ENCODE assay signal across 8 cellular contexts in genomic region chr1:1433804-1434130, GRCh38. TPM values are rescaled to one million over a fixed set of nuclear protein-coding genes. Genes with fewer than 3 reads are reported as not detected.
A peak's percentile ranks its signal among the peaks of the same experiment; 100 is the strongest.
DNase-seq lines count a peak whose midpoint lies in the region; ATAC-seq and TF ChIP-seq lines count a peak whose summit lies in the region.

No MANE protein-coding gene starts in this region.

- H3K36me3 ChIP-seq in BE2C (no peaks in the 10 kb centered on the region), mesenchymal stem cell (ENCODE audit: control insufficient read depth in 1 of 2, insufficient read depth in 2 of 2, low read depth in 1 of 2, low read length in 2 of 2) (peaks cover 0 to 17% of the 10 kb centered on the region in 2 experiments)

- no peak overlapping the region for H3K9ac ChIP-seq in mesenchymal stem cell (ENCODE audit: low read length)

- WGBS in mesenchymal stem cell, result 24% methylated on average over 12 of the region's 12 CpGs

- H2BK15ac ChIP-seq in mesenchymal stem cell (ENCODE audit: low read depth, poor library complexity, severe bottlenecking), result peak overlapping the region; percentile 87

- peak; percentile 53 to 62 for ATAC-seq in stimulated activated naive B cell treated with anti-CD40 and anti-IgM and Interleukin-4, amounts not matched to agents 10 μg/mL and 1 μg/mL and 100 μg/mL, for 72 hours (replicated peaks)
- ATAC-seq in GM18907 (IDR thresholded peaks at IDR 0.05; ENCODE audit: unreplicated experiment) (no peak), GM19455 (IDR thresholded peaks at IDR 0.05; ENCODE audit: unreplicated experiment) (no peak)

- peak overlapping the region; percentile 58 for H3K27ac ChIP-seq in mesenchymal stem cell (ENCODE audit: low read length, poor library complexity, severe bottlenecking)

- peaks cover 13 to 34% of the 10 kb centered on the region in 2 donors for H3K4me1 Mint-ChIP-seq in stimulated activated naive B cell treated with anti-CD40 and anti-IgM and Interleukin-4, amounts not matched to agents 10 μg/mL and 1 μg/mL and 100 μg/mL, for 72 hours

- DNase-seq in BE2C (peak; percentile 30), LNCaP clone FGC (ENCODE audit: low read depth) (no peak), astrocyte of the spinal cord (ENCODE audit: low read depth, low spot score) (peak; percentile 73), mesenchymal stem cell (peak; percentile 83), cortex of kidney (lab: John Stamatoyannopoulos, UW) (no peak)
- DNase-seq in stimulated activated naive B cell treated with anti-CD40 and anti-IgM and Interleukin-4, amounts not matched to agents 10 μg/mL and 1 μg/mL and 100 μg/mL, for 72 hours, result no peak

- TF ChIP-seq CTCF in BE2C (IDR thresholded peaks at IDR 0.05; ENCODE audit: low read depth, low read length), result no peak
- no peak for TF ChIP-seq CTCF in LNCaP clone FGC (IDR thresholded peaks at IDR 0.05; ENCODE audit: control insufficient read depth, extremely low read depth, insufficient read depth)
- no peak for TF ChIP-seq CTCF in astrocyte of the spinal cord (IDR thresholded peaks at IDR 0.05; ENCODE audit: low read depth, low read length)

- peaks cover 20% of the 10 kb centered on the region for H3K79me1 ChIP-seq in mesenchymal stem cell (replicated peaks; ENCODE audit: low read length, poor library complexity, severe bottlenecking)

- in situ Hi-C loops in astrocyte of the spinal cord (cut with HindIII; ENCODE audit: low sequenced_read_pairs), result no loop called here

- peak overlapping the region in 1 of 2 donors; percentile 61 for H3K4me3 Mint-ChIP-seq in stimulated activated naive B cell treated with anti-CD40 and anti-IgM and Interleukin-4, amounts not matched to agents 10 μg/mL and 1 μg/mL and 100 μg/mL, for 72 hours

- H3K27me3 Mint-ChIP-seq in stimulated activated naive B cell treated with anti-CD40 and anti-IgM and Interleukin-4, amounts not matched to agents 10 μg/mL and 1 μg/mL and 100 μg/mL, for 72 hours, result peaks cover 35 to 76% of the 10 kb centered on the region in 2 donors

- H3K18ac ChIP-seq in mesenchymal stem cell (ENCODE audit: low read depth in 1 of 2, low read length in 2 of 2), result peak overlapping the region; percentile 29 to 41

- no peaks in the 10 kb centered on the region for H3K36me3 Mint-ChIP-seq in stimulated activated naive B cell treated with anti-CD40 and anti-IgM and Interleukin-4, amounts not matched to agents 10 μg/mL and 1 μg/mL and 100 μg/mL, for 72 hours

- no peak overlapping the region for H2BK5ac ChIP-seq in mesenchymal stem cell (ENCODE audit: low read depth, low read length, poor library complexity, severe bottlenecking)

- peak overlapping the region; percentile 78 for H4K91ac ChIP-seq in mesenchymal stem cell (ENCODE audit: low read length)

- peak overlapping the region; percentile 16 to 32 for H2BK12ac ChIP-seq in mesenchymal stem cell (ENCODE audit: low read length in 2 of 2)

- H3K4me3 ChIP-seq in BE2C (ENCODE audit: low read depth, low read length) (no peak overlapping the region), LNCaP clone FGC (ENCODE audit: low read depth, low read length) (peak overlapping the region; percentile 39), astrocyte of the spinal cord (ENCODE audit: low read depth, low read length) (no peak overlapping the region), mesenchymal stem cell (ENCODE audit: insufficient read depth in 1 of 2, low read depth in 1 of 2, low read length in 2 of 2) (no peak overlapping the region)

- H3K9me3 Mint-ChIP-seq in stimulated activated naive B cell treated with anti-CD40 and anti-IgM and Interleukin-4, amounts not matched to agents 10 μg/mL and 1 μg/mL and 100 μg/mL, for 72 hours, result no peaks in the 10 kb centered on the region

- H2AFZ ChIP-seq in mesenchymal stem cell (ENCODE audit: low read depth, low read length), result no peak overlapping the region

- peak overlapping the region; percentile 48 for H2AK5ac ChIP-seq in mesenchymal stem cell (ENCODE audit: low read length, severe bottlenecking)

- H2BK120ac ChIP-seq in mesenchymal stem cell (ENCODE audit: low read depth, low read length), result peak overlapping the region; percentile 1

- no peak overlapping the region for H3K14ac ChIP-seq in mesenchymal stem cell (ENCODE audit: low read length in 2 of 2)

- H3K4me2 ChIP-seq in mesenchymal stem cell (ENCODE audit: low read length, poor library complexity, severe bottlenecking), result no peak overlapping the region

- H4K8ac ChIP-seq in mesenchymal stem cell (ENCODE audit: low read length), result peak overlapping the region; percentile 89

- H3K27ac Mint-ChIP-seq in stimulated activated naive B cell treated with anti-CD40 and anti-IgM and Interleukin-4, amounts not matched to agents 10 μg/mL and 1 μg/mL and 100 μg/mL, for 72 hours, result peak overlapping the region; percentile 31

- peak overlapping the region; percentile 1 to 41 for H3K4ac ChIP-seq in mesenchymal stem cell (ENCODE audit: low read depth in 1 of 2, low read length in 2 of 2)

- no peak overlapping the region for H3K23ac ChIP-seq in mesenchymal stem cell (ENCODE audit: low read length in 2 of 2)

- no peaks in the 10 kb centered on the region for H3K27me3 ChIP-seq in BE2C
- H3K27me3 ChIP-seq in mesenchymal stem cell (ENCODE audit: control insufficient read depth in 1 of 2, insufficient read depth in 1 of 2, low read length in 2 of 2), result peaks cover 0 to 23% of the 10 kb centered on the region in 2 experiments

- H3K9me3 ChIP-seq in BE2C (no peaks in the 10 kb centered on the region), mesenchymal stem cell (ENCODE audit: control insufficient read depth, low read length) (no peaks in the 10 kb centered on the region)

- H3K4me1 ChIP-seq in BE2C (peaks cover 47% of the 10 kb centered on the region), mesenchymal stem cell (ENCODE audit: control insufficient read depth, insufficient read depth, low read depth, low read length) (peaks cover 84% of the 10 kb centered on the region)

RNA-seq across cellular contexts. Expression of gene VWA1, which starts 1.7 kb away (rescaled TPM):
- polyA plus RNA-seq in BE2C (2012; ENCODE audit: insufficient read depth, insufficient read length, low read depth), result 33.2 TPM
- 7.3 TPM for polyA plus RNA-seq in mesenchymal stem cell (2013, experiment 1 of 2)
- 7.5 TPM for polyA plus RNA-seq in mesenchymal stem cell (2013, experiment 2 of 2)

RNA-seq across cellular contexts. Expression of gene ANKRD65, which starts 12.7 kb away (rescaled TPM):
- polyA plus RNA-seq in BE2C (2012; ENCODE audit: insufficient read depth, insufficient read length, low read depth), result 0.36 TPM
- polyA plus RNA-seq in mesenchymal stem cell (2013, experiment 1 of 2), result 0.14 TPM
- 0.18 TPM for polyA plus RNA-seq in mesenchymal stem cell (2013, experiment 2 of 2)

RNA-seq across cellular contexts. Expression of gene ATAD3C, which starts 15.7 kb away (rescaled TPM):
- polyA plus RNA-seq in BE2C (2012; ENCODE audit: insufficient read depth, insufficient read length, low read depth), result 20.1 TPM
- 0.03 TPM for polyA plus RNA-seq in mesenchymal stem cell (2013, experiment 1 of 2)
- polyA plus RNA-seq in mesenchymal stem cell (2013, experiment 2 of 2), result 0.04 TPM

RNA-seq across cellular contexts. Expression of gene MRPL20, which starts 26.7 kb away (rescaled TPM):
- polyA plus RNA-seq in BE2C (2012; ENCODE audit: insufficient read depth, insufficient read length, low read depth), result 709 TPM
- 152 TPM for polyA plus RNA-seq in mesenchymal stem cell (2013, experiment 1 of 2)
- polyA plus RNA-seq in mesenchymal stem cell (2013, experiment 2 of 2), result 152 TPM

RNA-seq across cellular contexts. Expression of gene CCNL2, which starts 34.6 kb away (rescaled TPM):
- 491 TPM for polyA plus RNA-seq in BE2C (2012; ENCODE audit: insufficient read depth, insufficient read length, low read depth)
- polyA plus RNA-seq in mesenchymal stem cell (2013, experiment 1 of 2), result 107 TPM
- 105 TPM for polyA plus RNA-seq in mesenchymal stem cell (2013, experiment 2 of 2)

Comparison
In these comparisons a context has a peak if more than half of its experiments do, and no peak if none do; other contexts are left out.
1. DNase-seq: peak in BE2C (single experiment), astrocyte of the spinal cord (single experiment) and mesenchymal stem cell (single experiment); none in LNCaP clone FGC (single experiment), stimulated activated naive B cell treated with anti-CD40 and anti-IgM and Interleukin-4, amounts not matched to agents 10 μg/mL and 1 μg/mL and 100 μg/mL, for 72 hours (single experiment) and cortex of kidney (single experiment).
2. ATAC-seq: peak in stimulated activated naive B cell treated with anti-CD40 and anti-IgM and Interleukin-4, amounts not matched to agents 10 μg/mL and 1 μg/mL and 100 μg/mL, for 72 hours (2 of 2); none in GM18907 (single experiment) and GM19455 (single experiment).